ENCODE assay signal across 1 cellular context in the genomic region with DNA sequence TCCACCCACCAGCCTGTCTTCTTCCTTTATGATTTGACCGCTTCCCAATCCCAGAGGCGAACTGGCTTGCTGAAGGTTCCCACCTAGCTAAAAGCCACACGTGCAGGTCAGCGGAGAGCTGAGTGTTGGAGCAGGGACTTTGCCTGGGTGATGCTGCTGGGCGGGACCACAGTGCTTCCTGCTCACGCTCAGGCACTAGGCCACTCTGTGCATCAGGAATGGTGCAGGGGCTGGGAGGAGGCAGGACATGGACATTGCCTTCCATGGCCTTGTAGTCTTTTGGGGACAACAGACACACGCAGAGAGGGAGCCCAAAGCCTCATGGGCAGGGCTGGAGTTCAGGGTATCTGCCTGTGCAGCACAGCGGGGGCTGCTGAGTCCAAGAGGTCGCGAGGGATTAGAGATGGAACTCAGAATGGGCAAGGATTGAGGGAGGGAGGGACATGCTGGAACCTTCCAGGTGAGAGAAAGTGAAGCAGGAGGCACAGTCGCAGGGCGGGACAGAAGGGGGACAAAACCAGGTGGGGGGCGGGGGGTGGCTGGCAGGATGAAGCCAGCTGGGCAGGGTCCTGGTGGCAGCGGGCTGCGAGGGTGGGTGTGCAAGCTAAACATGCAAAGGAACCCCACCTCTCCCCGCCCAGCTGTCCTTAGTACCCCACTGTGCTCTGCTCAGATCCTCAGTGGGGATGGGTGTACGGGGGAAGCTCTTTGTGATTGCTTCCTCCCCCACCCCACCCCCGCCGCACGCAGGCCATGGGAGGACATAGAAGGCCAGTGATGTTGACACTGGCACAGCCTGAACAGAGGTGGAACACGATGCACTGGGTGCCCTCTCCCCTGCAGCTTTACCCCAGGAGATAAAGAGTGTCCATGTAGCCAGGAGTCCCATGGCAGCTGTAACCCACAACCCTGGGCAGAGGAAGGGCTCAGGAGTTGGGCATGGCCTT.
TF ChIP-seq lines count a peak whose summit lies in the region.

No MANE protein-coding gene starts in this region.

TF ChIP-seq in HEK293, 187 proteins besides CTCF, POLR2A, EP300 and RAD21 (continued from another document):
- TF ChIP-seq, protein P1, sequence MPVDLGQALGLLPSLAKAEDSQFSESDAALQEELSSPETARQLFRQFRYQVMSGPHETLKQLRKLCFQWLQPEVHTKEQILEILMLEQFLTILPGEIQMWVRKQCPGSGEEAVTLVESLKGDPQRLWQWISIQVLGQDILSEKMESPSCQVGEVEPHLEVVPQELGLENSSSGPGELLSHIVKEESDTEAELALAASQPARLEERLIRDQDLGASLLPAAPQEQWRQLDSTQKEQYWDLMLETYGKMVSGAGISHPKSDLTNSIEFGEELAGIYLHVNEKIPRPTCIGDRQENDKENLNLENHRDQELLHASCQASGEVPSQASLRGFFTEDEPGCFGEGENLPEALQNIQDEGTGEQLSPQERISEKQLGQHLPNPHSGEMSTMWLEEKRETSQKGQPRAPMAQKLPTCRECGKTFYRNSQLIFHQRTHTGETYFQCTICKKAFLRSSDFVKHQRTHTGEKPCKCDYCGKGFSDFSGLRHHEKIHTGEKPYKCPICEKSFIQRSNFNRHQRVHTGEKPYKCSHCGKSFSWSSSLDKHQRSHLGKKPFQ (tag by site-specific recombination; IDR thresholded peaks at IDR 0.05): no peak
- peak; percentile 40; the same call in 1 of the 2 replicates for TF ChIP-seq EGR2 (tag by site-specific recombination; IDR thresholded peaks at IDR 0.05; ENCODE audit: low read depth)
- no peak for TF ChIP-seq ZNF416 (tag by site-specific recombination; IDR thresholded peaks at IDR 0.05)
